ENCODE assay signal across 19 cellular contexts in genomic region chr4:1730532-1731135, GRCh38.
"Had no signal": no experiment of that assay in that cellular context is flagged by ENCODE, and none has a peak within 500 bp of the region (broad histone marks: within the 10 kb centered on the region; RNA-seq: fewer than 3 reads in every experiment).

No MANE protein-coding gene starts in this region.

- H3K27me3 ChIP-seq: body of pancreas, esophagus muscularis mucosa, tibial nerve had no signal

- H3K27ac Mint-ChIP-seq: activated CD8-positive, alpha-beta memory T cell treated with anti-CD3 and anti-CD28 coated beads, Interleukin-2, amount 10 ng/mL, durations not matched to agents 7 days and 5 days; activated naive CD8-positive, alpha-beta T cell; naive thymus-derived CD4-positive, alpha-beta T cell; T-helper 2 cell treated with Interferon-gamma antibody and Interleukin-4, amounts not matched to agents 5 μg/mL and 100 μg/mL, for 36 hours had no signal

- H3K27ac ChIP-seq: body of pancreas, coronary artery, esophagus muscularis mucosa, tibial nerve had no signal

- H3K4me3 Mint-ChIP-seq: activated CD4-positive, alpha-beta T cell treated with anti-CD3 and anti-CD28 coated beads, Interleukin-2, amount 10 ng/mL, durations not matched to agents 24 days and 14 days; activated naive CD8-positive, alpha-beta T cell; activated T-cell treated with anti-CD3 and anti-CD28 coated beads, Interleukin-2, amount 50 U/mL, for 4 hours; T-helper 2 cell treated with Interferon-gamma antibody and Interleukin-4, amounts not matched to agents 5 μg/mL and 100 μg/mL, for 36 hours had no signal

- ATAC-seq: naive thymus-derived CD4-positive, alpha-beta T cell had no signal

- H3K27me3 Mint-ChIP-seq: activated CD4-positive, alpha-beta T cell treated with anti-CD3 and anti-CD28 coated beads, Interleukin-2, amount 10 ng/mL, durations not matched to agents 24 days and 14 days; activated CD8-positive, alpha-beta memory T cell treated with anti-CD3 and anti-CD28 coated beads, Interleukin-2, amount 10 ng/mL, durations not matched to agents 7 days and 5 days; activated naive CD8-positive, alpha-beta T cell; central memory CD8-positive, alpha-beta T cell; naive thymus-derived CD4-positive, alpha-beta T cell had no signal

- H3K4me3 ChIP-seq: body of pancreas, coronary artery, esophagus muscularis mucosa, mucosa of descending colon, tibial nerve had no signal

- DNase-seq: activated CD4-positive, alpha-beta T cell treated with anti-CD3 and anti-CD28 coated beads, Interleukin-2, amount 10 ng/mL, durations not matched to agents 24 days and 14 days; activated CD4-positive, CD25-positive, alpha-beta regulatory T cell; activated CD8-positive, alpha-beta memory T cell treated with anti-CD3 and anti-CD28 coated beads, Interleukin-2, amount 10 ng/mL, durations not matched to agents 7 days and 5 days; activated gamma-delta T cell treated with Interleukin-2 at 50 U/mL for 16 hours; activated T-cell treated with anti-CD3 and anti-CD28 coated beads, Interleukin-2, amount 50 U/mL, for 4 hours; amniotic stem cell; body of pancreas; effector CD4-positive, alpha-beta T cell; naive thymus-derived CD4-positive, alpha-beta T cell; posterior cingulate gyrus; stimulated activated CD4-positive, alpha-beta T cell treated with anti-CD3 and anti-CD28 coated beads, Interleukin-4, amount 100 ng/mL, for 24 hours; stimulated activated naive CD4-positive, alpha-beta T cell had no signal

- H3K9me3 ChIP-seq: body of pancreas, esophagus muscularis mucosa, mucosa of descending colon, tibial nerve had no signal

- H3K9me3 Mint-ChIP-seq: activated CD4-positive, alpha-beta T cell treated with anti-CD3 and anti-CD28 coated beads, Interleukin-2, amount 10 ng/mL, durations not matched to agents 24 days and 14 days; activated T-cell treated with anti-CD3 and anti-CD28 coated beads, Interleukin-2, amount 50 U/mL, for 4 hours; central memory CD8-positive, alpha-beta T cell; naive thymus-derived CD4-positive, alpha-beta T cell; T-helper 2 cell treated with Interferon-gamma antibody and Interleukin-4, amounts not matched to agents 5 μg/mL and 100 μg/mL, for 36 hours had no signal
